1 cellular context compared by ENCODE assay signal in the genomic region with DNA sequence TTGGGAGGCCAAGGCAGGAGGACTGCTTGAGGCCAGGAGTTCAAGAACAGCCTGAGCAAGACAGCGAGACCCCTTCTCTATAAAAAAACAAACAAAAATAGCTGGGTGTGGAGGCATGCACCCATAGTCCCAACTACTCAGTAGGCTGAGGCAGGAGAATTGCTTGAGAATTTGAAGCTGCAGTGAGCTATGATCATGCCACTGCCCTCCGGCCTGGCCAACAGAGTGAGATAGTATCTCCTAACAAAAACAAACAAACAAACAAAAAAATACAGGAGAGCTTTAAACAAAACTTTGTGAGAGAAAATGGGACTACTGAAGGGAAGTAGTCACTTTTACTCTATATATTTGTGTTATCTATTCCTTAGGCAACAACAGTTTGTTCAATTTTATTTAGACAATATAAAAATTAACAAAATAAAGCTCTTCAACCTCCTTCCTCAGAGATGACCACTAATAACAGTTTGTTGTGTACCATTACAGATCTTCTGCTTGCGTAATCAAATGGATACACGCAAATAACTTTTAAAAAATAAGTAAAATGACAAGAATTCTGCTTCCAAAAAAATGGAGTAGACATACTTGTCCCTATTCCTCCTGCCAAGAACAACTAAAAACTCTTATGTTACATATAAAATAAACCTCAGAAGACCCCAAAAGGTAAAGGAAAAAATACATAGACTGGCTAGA.
A peak's percentile ranks its signal among the peaks of the same experiment; 100 is the strongest.
TF ChIP-seq lines count a peak whose summit lies in the region.

No MANE protein-coding gene starts in this region.

TF ChIP-seq in HepG2, 621 proteins besides CTCF, POLR2A, EP300 and RAD21:
- no peak for TF ChIP-seq ELK4 (CRISPR knock-in tag; IDR thresholded peaks at IDR 0.05; ENCODE audit: borderline replicate concordance)
- peak; percentile 32; the same call in 1 of the 2 replicates for TF ChIP-seq CEBPB (IDR thresholded peaks at IDR 0.05; ENCODE audit: borderline replicate concordance, low read depth, low read length)
- TF ChIP-seq, protein P1, sequence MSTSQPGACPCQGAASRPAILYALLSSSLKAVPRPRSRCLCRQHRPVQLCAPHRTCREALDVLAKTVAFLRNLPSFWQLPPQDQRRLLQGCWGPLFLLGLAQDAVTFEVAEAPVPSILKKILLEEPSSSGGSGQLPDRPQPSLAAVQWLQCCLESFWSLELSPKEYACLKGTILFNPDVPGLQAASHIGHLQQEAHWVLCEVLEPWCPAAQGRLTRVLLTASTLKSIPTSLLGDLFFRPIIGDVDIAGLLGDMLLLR (CRISPR knock-in tag; IDR thresholded peaks at IDR 0.05), result no peak
- no peak for TF ChIP-seq ATM (IDR thresholded peaks at IDR 0.05; ENCODE audit: borderline replicate concordance)
- no peak for TF ChIP-seq FOXP4 (CRISPR knock-in tag; IDR thresholded peaks at IDR 0.05)
